28 cellular contexts compared by ENCODE assay signal in the genomic region with DNA sequence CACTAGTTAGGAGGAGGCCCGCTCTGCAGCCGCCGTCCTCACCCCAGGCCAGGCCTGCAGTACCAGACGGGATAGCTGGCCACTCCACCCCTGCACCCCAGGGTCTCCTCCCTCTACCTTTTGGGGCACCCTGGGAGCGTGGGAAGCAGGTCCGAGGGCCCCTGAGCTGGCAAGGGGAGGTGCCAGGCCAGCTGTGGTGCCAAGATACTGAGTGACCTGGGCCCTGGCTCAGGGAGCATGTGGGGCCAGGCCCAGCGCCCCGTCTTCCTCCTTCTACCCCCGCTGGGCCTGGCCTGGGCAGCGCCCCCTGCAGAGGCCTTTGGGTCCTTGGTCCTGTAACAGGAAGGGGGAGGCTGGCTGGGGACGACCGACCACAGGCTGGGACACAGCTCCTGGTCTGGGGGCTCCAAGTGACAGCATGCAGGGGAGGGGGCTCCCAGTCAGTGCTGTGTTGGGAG. TPM values are rescaled to one million over a fixed set of nuclear protein-coding genes. Genes with fewer than 3 reads are reported as not detected.
DNase-seq lines count a peak whose midpoint lies in the region; ATAC-seq, FAIRE-seq and TF ChIP-seq lines count a peak whose summit lies in the region.
"Had no signal": no experiment of that assay in that cellular context is flagged by ENCODE, and none has a peak within 500 bp of the region (broad histone marks: within the 10 kb centered on the region; RNA-seq: fewer than 3 reads in every experiment).

No MANE protein-coding gene starts in this region.

- H3K4me1 ChIP-seq in Panc1 (ENCODE audit: control insufficient read depth, insufficient read depth, low read length) (peaks cover 53% of the 10 kb centered on the region), HepG2 (ENCODE audit: insufficient read depth, low read length) (no peaks in the 10 kb centered on the region)
- no peaks in the 10 kb centered on the region for H3K4me1 ChIP-seq in CD4-positive, alpha-beta memory T cell (ENCODE audit: insufficient read depth, low read length)
- H3K4me1 ChIP-seq: Peyer's patch had no signal

- H3K4me3 Mint-ChIP-seq in stimulated activated naive CD8-positive, alpha-beta T cell treated with anti-CD3 and anti-CD28 coated beads, Interleukin-15, amount 100 ng/mL, for 72 hours, result no peak overlapping the region
- H3K4me3 Mint-ChIP-seq in CD4-positive, alpha-beta memory T cell, result no peak overlapping the region
- H3K4me3 Mint-ChIP-seq: activated CD4-positive, alpha-beta memory T cell treated with anti-CD3 and anti-CD28 coated beads, Interleukin-2, amount 10 ng/mL, durations not matched to agents 7 days and 5 days; WTC11 had no signal

- BruUV-seq in Panc1 (replicated peaks; lab: Mats Ljungman, UMichigan), result no TSS peak
- BruUV-seq in HepG2 (replicated peaks; lab: Mats Ljungman, UMichigan), result no TSS peak

- WGBS in HepG2 (ENCODE audit: low lambda C conversion rate), result no CpG with 5 or more reads among the region's 12 CpGs

- H3K27me3 ChIP-seq in Panc1 (ENCODE audit: control insufficient read depth, insufficient read depth, low read length) (no peaks in the 10 kb centered on the region), HepG2 (ENCODE audit: control insufficient read depth in 1 of 2, insufficient read depth in 2 of 2, low read length in 2 of 2) (no peaks in the 10 kb centered on the region)
- H3K27me3 ChIP-seq in CD4-positive, alpha-beta memory T cell (ENCODE audit: insufficient read depth, low read length), result no peaks in the 10 kb centered on the region
- H3K27me3 ChIP-seq: dorsolateral prefrontal cortex, MG63, Peyer's patch had no signal

- H3K9me3 ChIP-seq in Panc1 (ENCODE audit: control insufficient read depth, insufficient read depth, low read depth, low read length) (no peaks in the 10 kb centered on the region), HepG2 (ENCODE audit: low read length) (no peaks in the 10 kb centered on the region)
- H3K9me3 ChIP-seq in CD4-positive, alpha-beta memory T cell (ENCODE audit: control insufficient read depth in 1 of 2, low read length in 2 of 2), result no peaks in the 10 kb centered on the region
- H3K9me3 ChIP-seq: MG63, Peyer's patch had no signal

- in situ Hi-C loops in Panc1 (cut with HindIII; ENCODE audit: low pct_unique_long_range_greater_than_20kb, low sequenced_read_pairs), result no loop called here
- in situ Hi-C loops in HepG2 (cut with HindIII; ENCODE audit: extremely low pct_ligation_motif_present, low pct_unique_long_range_greater_than_20kb), result no loop called here

- H3K4me3 ChIP-seq in Panc1 (ENCODE audit: low read depth in 2 of 2, low read length in 2 of 2) (no peak overlapping the region), HepG2 (replicated peaks in 1 of 3; ENCODE audit: insufficient read depth in 1 of 3, low read depth in 2 of 3, low read length in 3 of 3) (no peak overlapping the region)
- H3K4me3 ChIP-seq in CD4-positive, alpha-beta memory T cell (ENCODE audit: low read length in 2 of 2), result no peak overlapping the region
- H3K4me3 ChIP-seq: dorsolateral prefrontal cortex, MG63, Peyer's patch, SK-N-MC had no signal

- FAIRE-seq in HepG2 (lab: Jason Lieb, UNC), result no peak

- H3K36me3 ChIP-seq in Panc1 (ENCODE audit: control insufficient read depth, insufficient read depth, low read length), result no peaks in the 10 kb centered on the region; the same call in 1 of the 2 replicates
- H3K36me3 ChIP-seq in HepG2 (replicated peaks in 1 of 2; ENCODE audit: control insufficient read depth in 1 of 2, insufficient read depth in 2 of 2, low read length in 2 of 2), result peaks cover 5 to 30% of the 10 kb centered on the region in 2 experiments; a peak in 3 of 5 replicates
- H3K36me3 ChIP-seq in CD4-positive, alpha-beta memory T cell (ENCODE audit: insufficient read depth, low read length), result peaks cover 9% of the 10 kb centered on the region

- intact Hi-C loops in Panc1 (cut with micrococcal nuclease; ENCODE audit: unreplicated experiment), result loop anchor here (5.0 kb wide), 1 partner anchor 66 kb away; a partner anchor contains a TSS
- intact Hi-C loops in HepG2 (cut with micrococcal nuclease; ENCODE audit: unreplicated experiment), result no loop called here
- intact Hi-C loops in CD4-positive, alpha-beta memory T cell (cut with micrococcal nuclease), result no loop called here

- peak overlapping the region; percentile 80 for H3K27ac ChIP-seq in Panc1 (ENCODE audit: low read length)
- no peak overlapping the region for H3K27ac ChIP-seq in HepG2 (ENCODE audit: extremely low read length, insufficient read depth, low read length)
- no peak overlapping the region for H3K27ac ChIP-seq in CD4-positive, alpha-beta memory T cell (ENCODE audit: low read depth, low read length)
- H3K27ac ChIP-seq: epithelial cell of prostate, HL-60, Peyer's patch had no signal

- no peak overlapping the region for H2AFZ ChIP-seq in HepG2 (ENCODE audit: low read length)

- DNase-seq in stimulated activated naive CD8-positive, alpha-beta T cell treated with anti-CD3 and anti-CD28 coated beads, Interleukin-15, amount 100 ng/mL, for 72 hours, result no peak
- DNase-seq in stimulated activated naive CD8-positive, alpha-beta T cell treated with anti-CD3 and anti-CD28 coated beads, Interleukin-15, Interleukin-2, amounts not matched to agents 100 U/mL and 50 U/mL, for 24 hours, result no peak
- DNase-seq in Panc1 (ENCODE audit: low read depth, low spot score) (no peak), HepG2 (ENCODE audit: low spot score) (no peak), NCI-H345 (lab: John Stamatoyannopoulos, UW) (no peak), glomerular visceral epithelial cell (ENCODE audit: extremely low spot score) (no peak)
- DNase-seq in CD4-positive, alpha-beta memory T cell, result no peak
- DNase-seq: activated CD4-positive, alpha-beta memory T cell treated with anti-CD3 and anti-CD28 coated beads, Interleukin-2, amount 10 ng/mL, durations not matched to agents 7 days and 5 days; activated gamma-delta T cell; activated T-cell treated with anti-CD3 and anti-CD28 coated beads for 4 hours; amniotic stem cell; caudate nucleus; DMS79 treated with DMSO at 0.1 percent for 48 hours; dorsolateral prefrontal cortex; foreskin melanocyte; hypothalamus; islet precursor cell; mammary epithelial cell; MG63; NCI-H2227 treated with DMSO at 0.1 percent for 48 hours; nucleus accumbens; Peyer's patch; retina had no signal

- peak; percentile 13 for ATAC-seq in stimulated activated naive CD8-positive, alpha-beta T cell treated with anti-CD3 and anti-CD28 coated beads, Interleukin-15, amount 100 ng/mL, for 72 hours
- no peak for ATAC-seq in stimulated activated naive CD8-positive, alpha-beta T cell treated with anti-CD3 and anti-CD28 coated beads, Interleukin-15, Interleukin-2, amounts not matched to agents 100 U/mL and 50 U/mL, for 24 hours
- ATAC-seq in Panc1, result peak; percentile 36
- peak; percentile 9; the same call in 2 of the 3 replicates for ATAC-seq in HepG2
- ATAC-seq in HG02970 (IDR thresholded peaks at IDR 0.05; ENCODE audit: low FRiP score, unreplicated experiment), result no peak
- ATAC-seq: WTC11 had no signal

- no peak for TF ChIP-seq RAD21 in HepG2 (CRISPR knock-in tag; IDR thresholded peaks at IDR 0.05)

- H3K4me2 ChIP-seq in HepG2 (ENCODE audit: low read depth, low read length), result no peak overlapping the region

- TF ChIP-seq EP300 in HepG2 (IDR thresholded peaks at IDR 0.05; ENCODE audit: low read depth in 2 of 2, low read length in 2 of 2) (no peak), HepG2 (CRISPR knock-in tag; IDR thresholded peaks at IDR 0.05; ENCODE audit: borderline replicate concordance) (no peak)

- H3K9ac ChIP-seq in HepG2 (ENCODE audit: insufficient read depth, low read depth, low read length), result no peak overlapping the region

- H3K27ac Mint-ChIP-seq in stimulated activated naive CD8-positive, alpha-beta T cell treated with anti-CD3 and anti-CD28 coated beads, Interleukin-15, amount 100 ng/mL, for 72 hours, result peak overlapping the region in 1 of 2 donors; percentile 67
- no peak overlapping the region for H3K27ac Mint-ChIP-seq in CD4-positive, alpha-beta memory T cell
- H3K27ac Mint-ChIP-seq: activated CD4-positive, alpha-beta memory T cell treated with anti-CD3 and anti-CD28 coated beads, Interleukin-2, amount 10 ng/mL, durations not matched to agents 7 days and 5 days; WTC11 had no signal

- TF ChIP-seq POLR2A in HepG2 (IDR thresholded peaks at IDR 0.05; ENCODE audit: insufficient read depth in 1 of 2, low read depth in 2 of 2, low read length in 2 of 2), result 0 out of 4 replicates have a peak, but pooled peaks of 1 of the 2 experiments have one; percentile 3

- H3K4me1 Mint-ChIP-seq in stimulated activated naive CD8-positive, alpha-beta T cell treated with anti-CD3 and anti-CD28 coated beads, Interleukin-15, amount 100 ng/mL, for 72 hours, result no peaks in the 10 kb centered on the region
- peaks cover 0 to 2% (median 0%) of the 10 kb centered on the region in 4 donors for H3K4me1 Mint-ChIP-seq in CD4-positive, alpha-beta memory T cell
- H3K4me1 Mint-ChIP-seq: activated CD4-positive, alpha-beta memory T cell treated with anti-CD3 and anti-CD28 coated beads, Interleukin-2, amount 10 ng/mL, durations not matched to agents 7 days and 5 days; WTC11 had no signal

- H3K79me2 ChIP-seq in HepG2 (ENCODE audit: insufficient read depth, low read length), result peaks cover 4% of the 10 kb centered on the region

- POLR2A ChIA-PET in Panc1 (lab: Charles Lee) (interaction anchor here (0.6 kb wide), 1 partner anchor 12 kb away, joined by 3 read pairs; no protein-coding TSS in a partner anchor), HepG2 (lab: Yijun Ruan, JAX) (interaction anchor here (1.9 kb wide), 1 partner anchor 12 kb away, joined by 5 read pairs; no protein-coding TSS in a partner anchor)
- POLR2A ChIA-PET in CD4-positive, alpha-beta memory T cell (lab: Charles Lee; ENCODE audit: partially characterized antibody), result no interaction called here

- peaks cover 0 to 8% of the 10 kb centered on the region in 2 donors for H3K36me3 Mint-ChIP-seq in CD4-positive, alpha-beta memory T cell

- H3K9me3 Mint-ChIP-seq in stimulated activated naive CD8-positive, alpha-beta T cell treated with anti-CD3 and anti-CD28 coated beads, Interleukin-15, amount 100 ng/mL, for 72 hours, result no peaks in the 10 kb centered on the region
- peaks cover 0 to 3% (median 0%) of the 10 kb centered on the region in 8 donors for H3K9me3 Mint-ChIP-seq in CD4-positive, alpha-beta memory T cell
- H3K9me3 Mint-ChIP-seq: activated CD4-positive, alpha-beta memory T cell treated with anti-CD3 and anti-CD28 coated beads, Interleukin-2, amount 10 ng/mL, durations not matched to agents 7 days and 5 days; WTC11 had no signal

- no peaks in the 10 kb centered on the region for H3K27me3 Mint-ChIP-seq in stimulated activated naive CD8-positive, alpha-beta T cell treated with anti-CD3 and anti-CD28 coated beads, Interleukin-15, amount 100 ng/mL, for 72 hours
- H3K27me3 Mint-ChIP-seq in CD4-positive, alpha-beta memory T cell, result no peaks in the 10 kb centered on the region

- H4K20me1 ChIP-seq in HepG2 (ENCODE audit: insufficient read depth, low read length), result no peaks in the 10 kb centered on the region

- TF ChIP-seq CTCF in Panc1 (IDR thresholded peaks at IDR 0.05), result peak; percentile 72; the same call in 1 of the 2 replicates
- no peak for TF ChIP-seq CTCF in HepG2 (CRISPR knock-in tag; IDR thresholded peaks at IDR 0.05)

- CTCF ChIA-PET in Panc1 (lab: Charles Lee) (interaction anchor here (0.7 to 2.5 kb wide), 5 partner anchors 29 to 78 kb away, joined by 3 to 12 read pairs (median 5); no protein-coding TSS in a partner anchor), HepG2 (lab: Yijun Ruan, JAX; ENCODE audit: low intra/inter-chr PET ratio, low total read pairs) (no interaction called here)
- CTCF ChIA-PET in CD4-positive, alpha-beta memory T cell (lab: Charles Lee; ENCODE audit: partially characterized antibody), result interaction anchor here (1.1 to 1.7 kb wide), 2 partner anchors 8 to 29 kb away, joined by 3 to 5 read pairs; no protein-coding TSS in a partner anchor

RNA-seq across cellular contexts. Expression of a gene that starts 13.0 kb away (rescaled TPM):
- total RNA-seq in Panc1 (2021; ENCODE audit: unreplicated experiment) (104 TPM), HepG2 (2016; rRNA removed; fragmentation: Illumina TruSeq; extraction: Trizol) (39.5 and 51.8 TPM in 2 replicates)
- polyA plus RNA-seq in Panc1 (2012; ENCODE audit: insufficient read length), result 105 TPM
- total RNA-seq in HepG2 (2016; cell fraction: cytosol; rRNA removed; fragmentation: Illumina TruSeq; extraction: Trizol; ENCODE audit: low read depth), result 62.7 and 78.9 TPM in 2 replicates
- total RNA-seq in HepG2 (2016; cell fraction: insoluble cytoplasmic fraction; rRNA removed; fragmentation: Illumina TruSeq; extraction: Trizol), result 44.0 and 55.1 TPM in 2 replicates
- 48.0 and 59.1 TPM in 2 replicates for total RNA-seq in HepG2 (2016; cell fraction: membrane; rRNA removed; fragmentation: Illumina TruSeq; extraction: Trizol)
- 21.8 and 30.9 TPM in 2 replicates for total RNA-seq in HepG2 (2016; cell fraction: nucleus; rRNA removed; fragmentation: Illumina TruSeq; extraction: Trizol)
- 51.5 and 64.5 TPM in 2 replicates for polyA plus RNA-seq in HepG2 (2011; rRNA removed)
- polyA plus RNA-seq in HepG2 (2011; cell fraction: cytosol; rRNA removed), result 79.1 and 106 TPM in 2 replicates
- 59.7 and 63.8 TPM in 2 replicates for polyA plus RNA-seq in HepG2 (2011; cell fraction: nucleus; rRNA removed)
- polyA plus RNA-seq in HepG2 (2012), result 28.9 and 43.2 TPM in 2 replicates
- 51.5 and 69.1 TPM in 2 replicates for polyA plus RNA-seq in HepG2 (2016; cell fraction: cytosol; fragmentation: Illumina TruSeq; extraction: Trizol; ENCODE audit: low read depth)
- 31.2 and 31.7 TPM in 2 replicates for polyA plus RNA-seq in HepG2 (2016; cell fraction: insoluble cytoplasmic fraction; fragmentation: Illumina TruSeq; extraction: Trizol; ENCODE audit: low read depth)
- 35.5 and 47.0 TPM in 2 replicates for polyA plus RNA-seq in HepG2 (2016; cell fraction: membrane; fragmentation: Illumina TruSeq; extraction: Trizol; ENCODE audit: low read depth)
- polyA plus RNA-seq in HepG2 (2016; cell fraction: nucleus; fragmentation: Illumina TruSeq; extraction: Trizol; ENCODE audit: insufficient read depth, low read depth), result 70.3 and 85.7 TPM in 2 replicates
- polyA minus RNA-seq in HepG2 (2011; rRNA and poly(A)+ RNA removed; ENCODE audit: low replicate concordance), result 22.9 and 24.5 TPM in 2 replicates
- 13.2 and 17.4 TPM in 2 replicates for polyA minus RNA-seq in HepG2 (2011; cell fraction: cytosol; rRNA and poly(A)+ RNA removed)
- polyA minus RNA-seq in HepG2 (2011; cell fraction: nucleus; rRNA and poly(A)+ RNA removed), result 12.3 and 12.9 TPM in 2 replicates
- 10 to 100 TPM; 38.6 to 54.8 TPM for total RNA-seq in CD4-positive, alpha-beta memory T cell
- polyA plus RNA-seq in CD4-positive, alpha-beta memory T cell, result 10 to 100 TPM; 34.6 to 34.8 TPM

RNA-seq across cellular contexts. Expression of a gene that starts 22.3 kb away (rescaled TPM):
- 87.3 TPM for total RNA-seq in Panc1 (2021; ENCODE audit: unreplicated experiment)
- polyA plus RNA-seq in Panc1 (2012; ENCODE audit: insufficient read length), result 78.7 TPM
- 0.24 and 0.29 TPM in 2 replicates for total RNA-seq in HepG2 (2016; rRNA removed; fragmentation: Illumina TruSeq; extraction: Trizol)
- 1.0 and 1.1 TPM in 2 replicates for total RNA-seq in HepG2 (2016; cell fraction: cytosol; rRNA removed; fragmentation: Illumina TruSeq; extraction: Trizol; ENCODE audit: low read depth)
- total RNA-seq in HepG2 (2016; cell fraction: insoluble cytoplasmic fraction; rRNA removed; fragmentation: Illumina TruSeq; extraction: Trizol), result 0.18 and 0.30 TPM in 2 replicates
- 0.59 and 0.65 TPM in 2 replicates for total RNA-seq in HepG2 (2016; cell fraction: membrane; rRNA removed; fragmentation: Illumina TruSeq; extraction: Trizol)
- 0.34 and 0.63 TPM in 2 replicates for total RNA-seq in HepG2 (2016; cell fraction: nucleus; rRNA removed; fragmentation: Illumina TruSeq; extraction: Trizol)
- 0.28 and 0.39 TPM in 2 replicates for polyA plus RNA-seq in HepG2 (2011; rRNA removed)
- polyA plus RNA-seq in HepG2 (2011; cell fraction: cytosol; rRNA removed), result 0.17 and 0.18 TPM in 2 replicates
- 1.1 and 1.3 TPM in 2 replicates for polyA plus RNA-seq in HepG2 (2011; cell fraction: nucleus; rRNA removed)
- polyA plus RNA-seq in HepG2 (2012), result 0.91 and 2.0 TPM in 2 replicates
- polyA plus RNA-seq in HepG2 (2016; cell fraction: cytosol; fragmentation: Illumina TruSeq; extraction: Trizol; ENCODE audit: low read depth), result 0.27 and 0.43 TPM in 2 replicates
- polyA plus RNA-seq in HepG2 (2016; cell fraction: insoluble cytoplasmic fraction; fragmentation: Illumina TruSeq; extraction: Trizol; ENCODE audit: low read depth), result 0.70 and 0.86 TPM in 2 replicates
- polyA plus RNA-seq in HepG2 (2016; cell fraction: membrane; fragmentation: Illumina TruSeq; extraction: Trizol; ENCODE audit: low read depth), result 1.3 and 1.4 TPM in 2 replicates
- polyA plus RNA-seq in HepG2 (2016; cell fraction: nucleus; fragmentation: Illumina TruSeq; extraction: Trizol; ENCODE audit: insufficient read depth, low read depth), result 1.6 and 1.8 TPM in 2 replicates
- polyA minus RNA-seq in HepG2 (2011; rRNA and poly(A)+ RNA removed; ENCODE audit: low replicate concordance), result 0.44 and 3.2 TPM in 2 replicates
- polyA minus RNA-seq in HepG2 (2011; cell fraction: cytosol; rRNA and poly(A)+ RNA removed), result 0.18 and 0.99 TPM in 2 replicates
- polyA minus RNA-seq in HepG2 (2011; cell fraction: nucleus; rRNA and poly(A)+ RNA removed), result 0.25 and 0.52 TPM in 2 replicates
- under 1 TPM in 1 of 2 experiments, not detected in 1; 0.08 TPM for total RNA-seq in CD4-positive, alpha-beta memory T cell
- not detected for polyA plus RNA-seq in CD4-positive, alpha-beta memory T cell

RNA-seq across cellular contexts. Expression of a gene that starts 33.5 kb away (rescaled TPM):
- total RNA-seq in Panc1 (2021; ENCODE audit: unreplicated experiment), result 33.5 TPM
- 34.7 TPM for polyA plus RNA-seq in Panc1 (2012; ENCODE audit: insufficient read length)
- 6.9 and 18.2 TPM in 2 replicates for total RNA-seq in HepG2 (2016; rRNA removed; fragmentation: Illumina TruSeq; extraction: Trizol)
- 2.8 and 3.3 TPM in 2 replicates for total RNA-seq in HepG2 (2016; cell fraction: cytosol; rRNA removed; fragmentation: Illumina TruSeq; extraction: Trizol; ENCODE audit: low read depth)
- 5.9 and 17.8 TPM in 2 replicates for total RNA-seq in HepG2 (2016; cell fraction: insoluble cytoplasmic fraction; rRNA removed; fragmentation: Illumina TruSeq; extraction: Trizol)
- total RNA-seq in HepG2 (2016; cell fraction: membrane; rRNA removed; fragmentation: Illumina TruSeq; extraction: Trizol), result 5.8 and 6.6 TPM in 2 replicates
- total RNA-seq in HepG2 (2016; cell fraction: nucleus; rRNA removed; fragmentation: Illumina TruSeq; extraction: Trizol), result 22.5 and 25.6 TPM in 2 replicates
- 8.4 and 15.5 TPM in 2 replicates for polyA plus RNA-seq in HepG2 (2011; rRNA removed)
- 9.0 and 15.7 TPM in 2 replicates for polyA plus RNA-seq in HepG2 (2011; cell fraction: cytosol; rRNA removed)
- polyA plus RNA-seq in HepG2 (2011; cell fraction: nucleus; rRNA removed), result 47.1 and 58.1 TPM in 2 replicates
- polyA plus RNA-seq in HepG2 (2012), result 9.8 and 16.9 TPM in 2 replicates
- polyA plus RNA-seq in HepG2 (2016; cell fraction: cytosol; fragmentation: Illumina TruSeq; extraction: Trizol; ENCODE audit: low read depth), result 2.3 and 2.6 TPM in 2 replicates
- polyA plus RNA-seq in HepG2 (2016; cell fraction: insoluble cytoplasmic fraction; fragmentation: Illumina TruSeq; extraction: Trizol; ENCODE audit: low read depth), result 7.7 and 10.2 TPM in 2 replicates
- 3.1 and 4.1 TPM in 2 replicates for polyA plus RNA-seq in HepG2 (2016; cell fraction: membrane; fragmentation: Illumina TruSeq; extraction: Trizol; ENCODE audit: low read depth)
- polyA plus RNA-seq in HepG2 (2016; cell fraction: nucleus; fragmentation: Illumina TruSeq; extraction: Trizol; ENCODE audit: insufficient read depth, low read depth), result 40.8 and 43.4 TPM in 2 replicates
- 1.2 and 47.2 TPM in 2 replicates for polyA minus RNA-seq in HepG2 (2011; rRNA and poly(A)+ RNA removed; ENCODE audit: low replicate concordance)
- 18.8 and 21.5 TPM in 2 replicates for polyA minus RNA-seq in HepG2 (2011; cell fraction: cytosol; rRNA and poly(A)+ RNA removed)
- polyA minus RNA-seq in HepG2 (2011; cell fraction: nucleus; rRNA and poly(A)+ RNA removed), result 32.1 and 35.9 TPM in 2 replicates
- total RNA-seq in CD4-positive, alpha-beta memory T cell, result under 1 TPM; 0.11 to 0.29 TPM
- under 1 TPM in 1 of 2 donors, not detected in 1; 0.16 TPM for polyA plus RNA-seq in CD4-positive, alpha-beta memory T cell

Comparison
In these comparisons a context has a peak if more than half of its experiments do, and no peak if none do; other contexts are left out.
1. ATAC-seq: peak in stimulated activated naive CD8-positive, alpha-beta T cell treated with anti-CD3 and anti-CD28 coated beads, Interleukin-15, amount 100 ng/mL, for 72 hours (single experiment), Panc1 (single experiment) and HepG2 (single experiment); none in stimulated activated naive CD8-positive, alpha-beta T cell treated with anti-CD3 and anti-CD28 coated beads, Interleukin-15, Interleukin-2, amounts not matched to agents 100 U/mL and 50 U/mL, for 24 hours (single experiment) and HG02970 (single experiment).
2. RNA of a gene that starts 22.3 kb away (total RNA-seq): 87.3 TPM in Panc1 (single experiment); 0.18 to 1.1 TPM in HepG2 and 0.08 TPM in CD4-positive, alpha-beta memory T cell; every median in the first group is over 10 times any median in the second.